ENCODE assay signal across 30 cellular contexts in the genomic region with DNA sequence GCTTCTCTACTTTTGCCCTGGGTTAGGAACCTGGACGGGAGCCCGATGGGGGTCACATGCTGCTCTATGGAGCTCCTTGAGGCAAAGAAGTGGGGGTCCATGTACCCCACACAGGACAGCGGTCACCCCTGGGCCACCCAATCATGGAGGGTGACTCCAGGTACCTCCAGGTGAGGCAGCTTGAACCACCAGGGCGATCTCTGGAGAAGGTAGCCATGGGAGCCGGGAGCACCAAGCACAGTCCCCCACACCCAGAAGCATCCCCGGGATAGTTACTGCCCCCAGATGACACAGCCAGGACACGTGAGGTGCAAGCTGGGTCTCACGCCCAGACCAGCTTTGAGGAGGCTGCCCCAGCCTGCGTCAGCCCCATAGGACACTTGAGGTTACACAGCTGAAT. TPM values are rescaled to one million over a fixed set of nuclear protein-coding genes. Genes with fewer than 3 reads are reported as not detected.
"Had no signal": no experiment of that assay in that cellular context is flagged by ENCODE, and none has a peak within 500 bp of the region (broad histone marks: within the 10 kb centered on the region; RNA-seq: fewer than 3 reads in every experiment).

No MANE protein-coding gene starts in this region.

- DNase-seq: colonic mucosa; cortex of kidney; dermis blood vessel endothelial cell; dorsolateral prefrontal cortex; effector CD4-positive, alpha-beta T cell; effector CD8-positive, alpha-beta T cell; effector memory CD4-positive, alpha-beta T cell; effector memory CD8-positive, alpha-beta T cell; endodermal cell; erythroblast; esophagus squamous epithelium; foreskin fibroblast; foreskin keratinocyte; foreskin melanocyte; gastrocnemius medialis; glutamatergic neuron; head of caudate nucleus; heart left ventricle; heart right ventricle had no signal

- H3K9me3 Mint-ChIP-seq: effector memory CD8-positive, alpha-beta T cell had no signal

- H3K27ac Mint-ChIP-seq: dendritic cell treated with granulocyte-macrophage colony-stimulating factor and Interleukin-4, amounts not matched to agents 40 ng/mL and 50 ng/mL, for 4 days; endodermal cell had no signal

- H3K4me3 Mint-ChIP-seq: dendritic cell treated with granulocyte-macrophage colony-stimulating factor and Interleukin-4, amounts not matched to agents 40 ng/mL and 50 ng/mL, for 4 days; effector memory CD8-positive, alpha-beta T cell; endodermal cell had no signal

- FAIRE-seq: colon, endometrium, endothelial cell of umbilical vein, frontal cortex had no signal

- H3K36me3 ChIP-seq: colonic mucosa, esophagus muscularis mucosa, esophagus squamous epithelium, gastrocnemius medialis, gastroesophageal sphincter, heart left ventricle, heart right ventricle had no signal

- H3K27me3 ChIP-seq: colonic mucosa, foreskin keratinocyte had no signal

- H3K27me3 Mint-ChIP-seq: dendritic cell treated with granulocyte-macrophage colony-stimulating factor and Interleukin-4, amounts not matched to agents 40 ng/mL and 50 ng/mL, for 4 days had no signal

- H3K9me3 ChIP-seq: colonic mucosa, esophagus muscularis mucosa, gastrocnemius medialis, gastroesophageal sphincter had no signal

- H3K4me1 ChIP-seq: colonic mucosa, esophagus muscularis mucosa, esophagus squamous epithelium, foreskin keratinocyte, gastrocnemius medialis, gastroesophageal sphincter, heart left ventricle, heart right ventricle had no signal

- H3K27ac ChIP-seq: colonic mucosa, coronary artery, dorsolateral prefrontal cortex, epithelial cell of prostate, esophagus muscularis mucosa, esophagus squamous epithelium, foreskin keratinocyte, gastrocnemius medialis, gastroesophageal sphincter, heart left ventricle, heart right ventricle had no signal

- ATAC-seq: effector memory CD8-positive, alpha-beta T cell; esophagus mucosa; foreskin keratinocyte; gastrocnemius medialis; gastroesophageal sphincter; heart left ventricle; heart right ventricle had no signal

- H3K4me3 ChIP-seq: colonic mucosa, coronary artery, dorsolateral prefrontal cortex, esophagus muscularis mucosa, esophagus squamous epithelium, gastrocnemius medialis, gastroesophageal sphincter, heart left ventricle, heart right ventricle had no signal

- H3K4me1 Mint-ChIP-seq: endodermal cell had no signal

RNA-seq across cellular contexts. Expression of a gene that starts 58.4 kb away (rescaled TPM):
- total RNA-seq: glomerular endothelial cell had no signal
